ENCODE assay signal across 20 cellular contexts in the genomic region with DNA sequence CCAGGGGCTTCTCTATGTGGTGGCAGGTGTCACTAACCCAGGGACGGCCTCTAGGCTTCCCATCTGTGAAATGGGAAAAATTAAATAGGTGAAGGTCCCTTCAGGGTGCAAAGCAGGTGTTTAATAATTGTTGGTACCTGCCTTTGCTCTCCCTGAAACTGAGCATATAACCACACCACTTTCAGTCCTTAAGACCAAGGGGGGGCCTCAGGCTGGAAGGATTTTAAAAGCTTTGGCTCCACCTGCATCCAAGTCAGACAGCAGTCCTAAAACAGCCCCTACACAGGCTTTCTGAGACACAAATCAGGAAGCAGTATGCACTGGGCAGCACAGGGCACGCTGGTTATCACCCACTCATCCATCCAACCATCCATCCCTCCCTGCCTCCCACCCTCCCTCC.
"Had no signal": no experiment of that assay in that cellular context is flagged by ENCODE, and none has a peak within 500 bp of the region (broad histone marks: within the 10 kb centered on the region; RNA-seq: fewer than 3 reads in every experiment).

No MANE protein-coding gene starts in this region.

- H3K36me3 ChIP-seq: MG63, SJCRH30 had no signal

- H3K9me3 ChIP-seq: MG63 had no signal

- H3K4me1 ChIP-seq: SJCRH30 had no signal

- H3K4me3 ChIP-seq: MG63, SJCRH30 had no signal

- H3K27ac ChIP-seq: SJCRH30 had no signal

- H3K27me3 ChIP-seq: MG63 had no signal

- DNase-seq: IMR-90; Karpas-422; KG1; MG63; NCI-H1092 treated with DMSO at 0.1 percent for 48 hours; NCI-H1436; NCI-H187; NCI-H2029; NCI-H2081 treated with DMSO at 0.1 percent for 48 hours; NCI-H2171; NCI-H226; NCI-H446; NCI-H510A; NCI-H524 treated with DMSO at 0.1 percent for 48 hours; NCI-H69; NCI-H774; NK-92 treated with Interleukin-12 subunit alpha and Interleukin-12 subunit beta, amount 100 ng/mL, for 24 hours; PC-3; SHP77 treated with DMSO at 0.1 percent for 48 hours; SJCRH30 had no signal
